ENCODE assay signal across 8 cellular contexts in the genomic region with DNA sequence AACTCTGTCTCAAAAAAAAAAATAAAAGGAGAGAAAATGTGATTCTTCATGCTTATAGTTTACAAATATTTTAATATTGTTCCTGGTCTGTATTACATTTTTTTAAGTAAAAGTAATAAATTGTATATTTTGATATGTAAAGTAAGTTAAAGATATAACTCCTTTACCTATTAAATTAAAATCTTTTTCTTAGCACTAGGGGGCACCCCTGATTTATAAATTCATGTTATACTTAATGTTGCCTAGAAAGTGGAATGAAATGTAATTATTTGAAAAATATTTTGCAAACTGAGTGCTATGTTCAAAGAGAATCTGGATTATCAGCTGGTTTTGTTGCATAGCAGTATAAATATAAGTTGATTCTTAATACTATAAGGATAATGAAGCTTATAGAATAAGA. TPM values are rescaled to one million over a fixed set of nuclear protein-coding genes. Genes with fewer than 3 reads are reported as not detected.
A peak's percentile ranks its signal among the peaks of the same experiment; 100 is the strongest.
DNase-seq lines count a peak whose midpoint lies in the region; ATAC-seq and TF ChIP-seq lines count a peak whose summit lies in the region.

No MANE protein-coding gene starts in this region.

- no peak overlapping the region for H3K4me3 ChIP-seq in Panc1 (ENCODE audit: low read depth in 2 of 2, low read length in 2 of 2)
- no peak overlapping the region for H3K4me3 ChIP-seq in vagina

- H3K4me1 ChIP-seq in Panc1 (ENCODE audit: control insufficient read depth, insufficient read depth, low read length) (no peaks in the 10 kb centered on the region), foreskin keratinocyte (no peaks in the 10 kb centered on the region), vagina (no peaks in the 10 kb centered on the region)

- no TSS peak for BruUV-seq in Panc1 (replicated peaks; lab: Mats Ljungman, UMichigan)

- H3K9me3 Mint-ChIP-seq in natural killer cell: no peaks in the 10 kb centered on the region
- H3K9me3 Mint-ChIP-seq in natural killer cell treated with Interleukin-12 subunit alpha and Interleukin-12 subunit beta and Interleukin-15 and Interleukin-18, amount 100 ng/mL, for 72 hours: no peaks in the 10 kb centered on the region

- H3K27ac Mint-ChIP-seq in natural killer cell: no peak overlapping the region
- H3K27ac Mint-ChIP-seq in natural killer cell treated with Interleukin-12 subunit alpha and Interleukin-12 subunit beta and Interleukin-15 and Interleukin-18, amount 100 ng/mL, for 72 hours: no peak overlapping the region

- POLR2A ChIA-PET in Panc1 (lab: Charles Lee): no interaction called here

- no peak for TF ChIP-seq POLR2A in vagina (IDR thresholded peaks at IDR 0.05)

- DNase-seq in natural killer cell (no peak), Panc1 (ENCODE audit: low read depth, low spot score) (no peak), foreskin keratinocyte (no peak), vagina (ENCODE audit: extremely low spot score in 2 of 2) (no peak), middle frontal gyrus (ENCODE audit: extremely low spot score, low spot score) (no peak)
- DNase-seq in natural killer cell treated with Interleukin-12 subunit alpha and Interleukin-12 subunit beta and Interleukin-15 and Interleukin-18, amount 100 ng/mL, for 72 hours (ENCODE audit: low spot score): no peak
- no peak for DNase-seq in central memory CD4-positive, alpha-beta T cell
- DNase-seq in stimulated activated CD4-positive, alpha-beta T cell treated with anti-CD3 and anti-CD28 coated beads, Interleukin-2, amount 100 ng/mL, for 48 hours: no peak

- TF ChIP-seq CTCF in natural killer cell (IDR thresholded peaks at IDR 0.05) (peak; percentile 30), Panc1 (IDR thresholded peaks at IDR 0.05) (peak; percentile 43; the same call in 1 of the 2 replicates), foreskin keratinocyte (conservative IDR thresholded peaks at IDR 0.05) (peak; percentile 64), vagina (IDR thresholded peaks at IDR 0.05) (peak; percentile 3 to 38 (median 24))

- H3K36me3 ChIP-seq in Panc1 (ENCODE audit: control insufficient read depth, insufficient read depth, low read length) (no peaks in the 10 kb centered on the region), vagina (no peaks in the 10 kb centered on the region)

- H3K9me3 ChIP-seq in Panc1 (ENCODE audit: control insufficient read depth, insufficient read depth, low read depth, low read length) (no peaks in the 10 kb centered on the region), vagina (peaks cover 4% of the 10 kb centered on the region)

- H3K27me3 Mint-ChIP-seq in natural killer cell (ENCODE audit: low read depth in 2 of 2): no peaks in the 10 kb centered on the region
- no peaks in the 10 kb centered on the region for H3K27me3 Mint-ChIP-seq in natural killer cell treated with Interleukin-12 subunit alpha and Interleukin-12 subunit beta and Interleukin-15 and Interleukin-18, amount 100 ng/mL, for 72 hours

- intact Hi-C loops in natural killer cell (cut with micrococcal nuclease) (loop anchor here (2.0 kb wide), 1 partner anchor 595 kb away; no protein-coding TSS in a partner anchor), Panc1 (cut with micrococcal nuclease; ENCODE audit: unreplicated experiment) (loop anchor here (2.0 kb wide), 1 partner anchor 229 kb away; no protein-coding TSS in a partner anchor), vagina (cut with DNase I) (loop anchor here (10.0 kb wide), 1 partner anchor 231 kb away; no protein-coding TSS in a partner anchor)

- CTCF ChIA-PET in Panc1 (lab: Charles Lee): interaction anchor here (1.6 kb wide), 1 partner anchor 228 kb away, joined by 8 read pairs; no protein-coding TSS in a partner anchor

- H3K27ac ChIP-seq in Panc1 (ENCODE audit: low read length): no peak overlapping the region
- H3K27ac ChIP-seq in foreskin keratinocyte: no peak overlapping the region
- no peak overlapping the region for H3K27ac ChIP-seq in vagina

- ATAC-seq in natural killer cell (no peak), Panc1 (no peak), foreskin keratinocyte (no peak)
- ATAC-seq in natural killer cell treated with Interleukin-12 subunit alpha and Interleukin-12 subunit beta and Interleukin-15 and Interleukin-18, amount 100 ng/mL, for 72 hours: no peak

- H3K4me1 Mint-ChIP-seq in natural killer cell: peaks cover 0 to 4% of the 10 kb centered on the region in 2 donors
- no peaks in the 10 kb centered on the region for H3K4me1 Mint-ChIP-seq in natural killer cell treated with Interleukin-12 subunit alpha and Interleukin-12 subunit beta and Interleukin-15 and Interleukin-18, amount 100 ng/mL, for 72 hours (ENCODE audit: low read depth in 2 of 2)

- no peak overlapping the region for H3K4me3 Mint-ChIP-seq in natural killer cell
- H3K4me3 Mint-ChIP-seq in natural killer cell treated with Interleukin-12 subunit alpha and Interleukin-12 subunit beta and Interleukin-15 and Interleukin-18, amount 100 ng/mL, for 72 hours: no peak overlapping the region

- in situ Hi-C loops in Panc1 (cut with HindIII; ENCODE audit: low pct_unique_long_range_greater_than_20kb, low sequenced_read_pairs): no loop called here

- H3K27me3 ChIP-seq in Panc1 (ENCODE audit: control insufficient read depth, insufficient read depth, low read length): no peaks in the 10 kb centered on the region
- H3K27me3 ChIP-seq in foreskin keratinocyte: no peaks in the 10 kb centered on the region
- no peaks in the 10 kb centered on the region for H3K27me3 ChIP-seq in vagina

- H3K36me3 Mint-ChIP-seq in natural killer cell: no peaks in the 10 kb centered on the region
- no peaks in the 10 kb centered on the region for H3K36me3 Mint-ChIP-seq in natural killer cell treated with Interleukin-12 subunit alpha and Interleukin-12 subunit beta and Interleukin-15 and Interleukin-18, amount 100 ng/mL, for 72 hours

RNA-seq across cellular contexts. Expression of a gene that starts 49.2 kb away (rescaled TPM):
- 10 to 100 TPM; 11.1 to 12.4 (median 11.8) TPM for total RNA-seq in natural killer cell
- total RNA-seq in natural killer cell treated with Interleukin-12 subunit alpha and Interleukin-12 subunit beta and Interleukin-15 and Interleukin-18, amount 100 ng/mL, for 72 hours: 1 to 10 TPM; 2.4 to 3.8 TPM
- total RNA-seq in Panc1 (2021; ENCODE audit: unreplicated experiment): 5.4 TPM
- 2.0 TPM for polyA plus RNA-seq in Panc1 (2012; ENCODE audit: insufficient read length)
- 13.0 and 15.4 TPM in 2 replicates for total RNA-seq in foreskin keratinocyte
- polyA plus RNA-seq in foreskin keratinocyte: 2.8 and 3.1 TPM in 2 replicates
- total RNA-seq in vagina: 20.4 TPM
